Comparison of ENCODE assay signal across 25 cellular contexts in genomic region chr7:104011829-104012228, GRCh38. TPM values are rescaled to one million over a fixed set of nuclear protein-coding genes. Genes with fewer than 3 reads are reported as not detected.
"Had no signal": no experiment of that assay in that cellular context is flagged by ENCODE, and none has a peak within 500 bp of the region (broad histone marks: within the 10 kb centered on the region; RNA-seq: fewer than 3 reads in every experiment).

No MANE protein-coding gene starts in this region.

- H3K9me3 ChIP-seq: neutrophil, pancreas, psoas muscle, right lobe of liver, sigmoid colon, stomach, thoracic aorta, thyroid gland, tibial nerve, upper lobe of left lung, vagina had no signal

- H3K4me1 ChIP-seq: pancreas, psoas muscle, sigmoid colon, stomach, thyroid gland, upper lobe of left lung, vagina had no signal

- H3K36me3 ChIP-seq: neutrophil, pancreas, right lobe of liver, sigmoid colon, stomach, thoracic aorta, thyroid gland, tibial nerve, upper lobe of left lung, vagina had no signal

- ATAC-seq: naive thymus-derived CD4-positive, alpha-beta T cell; natural killer cell; pancreas; psoas muscle; right cardiac atrium; right lobe of liver; stimulated activated effector memory CD8-positive, alpha-beta T cell treated with anti-CD3 and anti-CD28 coated beads, Interleukin-12 subunit alpha, Interleukin-12 subunit beta, amount 100 ng/mL, for 72 hours; stimulated activated naive B cell treated with anti-CD40 and anti-IgM and Interleukin-4, amounts not matched to agents 10 μg/mL and 1 μg/mL and 100 μg/mL, for 72 hours had no signal

- DNase-seq: naive thymus-derived CD4-positive, alpha-beta T cell; natural killer cell; nucleus accumbens; pancreas; psoas muscle; right cardiac atrium; right lobe of liver; sigmoid colon; small intestine; stimulated activated CD4-positive, alpha-beta T cell treated with anti-CD3 and anti-CD28 coated beads, Interleukin-15, amount 100 ng/mL, for 24 hours; stimulated activated CD4-positive, alpha-beta T cell treated with anti-CD3 and anti-CD28 coated beads, Interleukin-2, amount 100 ng/mL, for 24 hours; stimulated activated CD4-positive, alpha-beta T cell treated with anti-CD3 and anti-CD28 coated beads, Interleukin-2, amount 100 ng/mL, for 48 hours; stimulated activated CD4-positive, alpha-beta T cell treated with anti-CD3 and anti-CD28 coated beads, Interleukin-4, amount 100 ng/mL, for 24 hours; stimulated activated naive B cell treated with anti-CD40 and anti-IgM and Interleukin-4, amounts not matched to agents 10 μg/mL and 1 μg/mL and 100 μg/mL, for 72 hours; stimulated activated naive CD4-positive, alpha-beta T cell treated with Interleukin-2 at 50 U/mL for 16 hours; stomach; thyroid gland; trophoblast cell; upper lobe of left lung had no signal

- H3K27ac ChIP-seq: neutrophil, pancreas, psoas muscle, right lobe of liver, sigmoid colon, stomach, thoracic aorta, thyroid gland, upper lobe of left lung, vagina had no signal

- FAIRE-seq: pancreas, small intestine, urothelium cell line had no signal

- H3K4me3 ChIP-seq: pancreas, psoas muscle, right lobe of liver, sigmoid colon, stomach, thoracic aorta, thyroid gland, tibial nerve, upper lobe of left lung, vagina had no signal

- H3K27me3 ChIP-seq: neutrophil, pancreas, right lobe of liver, sigmoid colon, stomach, thyroid gland, tibial nerve, upper lobe of left lung, vagina had no signal

RNA-seq across cellular contexts. Expression of gene RELN, which starts 22.4 kb away (rescaled TPM):
- total RNA-seq: naive thymus-derived CD4-positive, alpha-beta T cell; natural killer cell had no signal
- polyA plus RNA-seq: naive thymus-derived CD4-positive, alpha-beta T cell had no signal
